1 cellular context compared by ENCODE assay signal in the genomic region with DNA sequence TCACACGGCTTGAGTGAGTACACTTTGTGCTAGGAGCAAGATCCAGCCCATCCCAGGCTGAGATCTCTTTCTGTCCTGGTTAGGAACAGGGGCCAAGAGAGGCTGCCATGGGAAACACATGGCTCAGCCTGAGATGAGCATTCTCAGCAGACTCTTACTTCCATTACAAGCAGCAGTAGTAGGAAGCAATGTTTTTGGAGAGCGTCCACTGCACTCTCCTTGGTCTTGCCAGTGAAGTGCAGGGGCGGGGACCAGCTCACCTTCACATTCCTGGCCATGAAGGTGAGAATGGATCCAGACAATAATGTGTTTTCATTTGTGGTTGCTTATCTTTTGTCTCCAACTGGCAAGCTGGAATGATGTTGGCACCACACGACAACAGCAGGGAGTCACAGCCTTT.
TF ChIP-seq lines count a peak whose summit lies in the region.

No MANE protein-coding gene starts in this region.

TF ChIP-seq in GM23338, 12 proteins besides CTCF, POLR2A, EP300 and RAD21:
- TF ChIP-seq EZH2phosphoT487 (IDR thresholded peaks at IDR 0.05; ENCODE audit: unreplicated experiment) (no peak), POLR2AphosphoS5 (IDR thresholded peaks at IDR 0.05; ENCODE audit: low read depth) (no peak), ZNF114 (CRISPR knock-in tag; IDR thresholded peaks at IDR 0.05) (no peak), CREB1 (CRISPR knock-in tag; IDR thresholded peaks at IDR 0.05; ENCODE audit: low read depth) (no peak), STAT1 (IDR thresholded peaks at IDR 0.05; ENCODE audit: unreplicated experiment) (no peak), EZH2 (IDR thresholded peaks at IDR 0.05; ENCODE audit: low read depth, unreplicated experiment) (no peak), REST (IDR thresholded peaks at IDR 0.05; ENCODE audit: unreplicated experiment) (no peak), ZNF331 (CRISPR knock-in tag; IDR thresholded peaks at IDR 0.05; ENCODE audit: low read depth) (no peak), NANOG (IDR thresholded peaks at IDR 0.05; ENCODE audit: borderline replicate concordance) (no peak), JUNB (IDR thresholded peaks at IDR 0.05; ENCODE audit: unreplicated experiment) (no peak)
- TF ChIP-seq, protein P1, sequence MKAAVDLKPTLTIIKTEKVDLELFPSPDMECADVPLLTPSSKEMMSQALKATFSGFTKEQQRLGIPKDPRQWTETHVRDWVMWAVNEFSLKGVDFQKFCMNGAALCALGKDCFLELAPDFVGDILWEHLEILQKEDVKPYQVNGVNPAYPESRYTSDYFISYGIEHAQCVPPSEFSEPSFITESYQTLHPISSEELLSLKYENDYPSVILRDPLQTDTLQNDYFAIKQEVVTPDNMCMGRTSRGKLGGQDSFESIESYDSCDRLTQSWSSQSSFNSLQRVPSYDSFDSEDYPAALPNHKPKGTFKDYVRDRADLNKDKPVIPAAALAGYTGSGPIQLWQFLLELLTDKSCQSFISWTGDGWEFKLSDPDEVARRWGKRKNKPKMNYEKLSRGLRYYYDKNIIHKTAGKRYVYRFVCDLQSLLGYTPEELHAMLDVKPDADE (IDR thresholded peaks at IDR 0.05), result no peak
- TF ChIP-seq, protein P2, sequence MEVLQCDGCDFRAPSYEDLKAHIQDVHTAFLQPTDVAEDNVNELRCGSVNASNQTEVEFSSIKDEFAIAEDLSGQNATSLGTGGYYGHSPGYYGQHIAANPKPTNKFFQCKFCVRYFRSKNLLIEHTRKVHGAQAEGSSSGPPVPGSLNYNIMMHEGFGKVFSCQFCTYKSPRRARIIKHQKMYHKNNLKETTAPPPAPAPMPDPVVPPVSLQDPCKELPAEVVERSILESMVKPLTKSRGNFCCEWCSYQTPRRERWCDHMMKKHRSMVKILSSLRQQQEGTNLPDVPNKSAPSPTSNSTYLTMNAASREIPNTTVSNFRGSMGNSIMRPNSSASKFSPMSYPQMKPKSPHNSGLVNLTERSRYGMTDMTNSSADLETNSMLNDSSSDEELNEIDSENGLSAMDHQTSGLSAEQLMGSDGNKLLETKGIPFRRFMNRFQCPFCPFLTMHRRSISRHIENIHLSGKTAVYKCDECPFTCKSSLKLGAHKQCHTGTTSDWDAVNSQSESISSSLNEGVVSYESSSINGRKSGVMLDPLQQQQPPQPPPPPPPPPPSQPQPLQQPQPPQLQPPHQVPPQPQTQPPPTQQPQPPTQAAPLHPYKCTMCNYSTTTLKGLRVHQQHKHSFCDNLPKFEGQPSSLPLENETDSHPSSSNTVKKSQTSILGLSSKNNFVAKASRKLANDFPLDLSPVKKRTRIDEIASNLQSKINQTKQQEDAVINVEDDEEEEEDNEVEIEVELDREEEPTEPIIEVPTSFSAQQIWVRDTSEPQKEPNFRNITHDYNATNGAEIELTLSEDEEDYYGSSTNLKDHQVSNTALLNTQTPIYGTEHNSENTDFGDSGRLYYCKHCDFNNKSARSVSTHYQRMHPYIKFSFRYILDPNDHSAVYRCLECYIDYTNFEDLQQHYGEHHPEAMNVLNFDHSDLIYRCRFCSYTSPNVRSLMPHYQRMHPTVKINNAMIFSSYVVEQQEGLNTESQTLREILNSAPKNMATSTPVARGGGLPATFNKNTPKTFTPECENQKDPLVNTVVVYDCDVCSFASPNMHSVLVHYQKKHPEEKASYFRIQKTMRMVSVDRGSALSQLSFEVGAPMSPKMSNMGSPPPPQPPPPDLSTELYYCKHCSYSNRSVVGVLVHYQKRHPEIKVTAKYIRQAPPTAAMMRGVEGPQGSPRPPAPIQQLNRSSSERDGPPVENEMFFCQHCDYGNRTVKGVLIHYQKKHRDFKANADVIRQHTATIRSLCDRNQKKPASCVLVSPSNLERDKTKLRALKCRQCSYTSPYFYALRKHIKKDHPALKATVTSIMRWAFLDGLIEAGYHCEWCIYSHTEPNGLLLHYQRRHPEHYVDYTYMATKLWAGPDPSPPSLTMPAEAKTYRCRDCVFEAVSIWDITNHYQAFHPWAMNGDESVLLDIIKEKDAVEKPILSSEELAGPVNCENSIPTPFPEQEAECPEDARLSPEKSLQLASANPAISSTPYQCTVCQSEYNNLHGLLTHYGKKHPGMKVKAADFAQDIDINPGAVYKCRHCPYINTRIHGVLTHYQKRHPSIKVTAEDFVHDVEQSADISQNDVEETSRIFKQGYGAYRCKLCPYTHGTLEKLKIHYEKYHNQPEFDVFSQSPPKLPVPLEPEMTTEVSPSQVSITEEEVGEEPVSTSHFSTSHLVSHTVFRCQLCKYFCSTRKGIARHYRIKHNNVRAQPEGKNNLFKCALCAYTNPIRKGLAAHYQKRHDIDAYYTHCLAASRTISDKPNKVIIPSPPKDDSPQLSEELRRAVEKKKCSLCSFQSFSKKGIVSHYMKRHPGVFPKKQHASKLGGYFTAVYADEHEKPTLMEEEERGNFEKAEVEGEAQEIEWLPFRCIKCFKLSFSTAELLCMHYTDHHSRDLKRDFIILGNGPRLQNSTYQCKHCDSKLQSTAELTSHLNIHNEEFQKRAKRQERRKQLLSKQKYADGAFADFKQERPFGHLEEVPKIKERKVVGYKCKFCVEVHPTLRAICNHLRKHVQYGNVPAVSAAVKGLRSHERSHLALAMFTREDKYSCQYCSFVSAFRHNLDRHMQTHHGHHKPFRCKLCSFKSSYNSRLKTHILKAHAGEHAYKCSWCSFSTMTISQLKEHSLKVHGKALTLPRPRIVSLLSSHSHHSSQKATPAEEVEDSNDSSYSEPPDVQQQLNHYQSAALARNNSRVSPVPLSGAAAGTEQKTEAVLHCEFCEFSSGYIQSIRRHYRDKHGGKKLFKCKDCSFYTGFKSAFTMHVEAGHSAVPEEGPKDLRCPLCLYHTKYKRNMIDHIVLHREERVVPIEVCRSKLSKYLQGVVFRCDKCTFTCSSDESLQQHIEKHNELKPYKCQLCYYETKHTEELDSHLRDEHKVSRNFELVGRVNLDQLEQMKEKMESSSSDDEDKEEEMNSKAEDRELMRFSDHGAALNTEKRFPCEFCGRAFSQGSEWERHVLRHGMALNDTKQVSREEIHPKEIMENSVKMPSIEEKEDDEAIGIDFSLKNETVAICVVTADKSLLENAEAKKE (CRISPR knock-in tag; IDR thresholded peaks at IDR 0.05), result no peak
